In the genomic region with DNA sequence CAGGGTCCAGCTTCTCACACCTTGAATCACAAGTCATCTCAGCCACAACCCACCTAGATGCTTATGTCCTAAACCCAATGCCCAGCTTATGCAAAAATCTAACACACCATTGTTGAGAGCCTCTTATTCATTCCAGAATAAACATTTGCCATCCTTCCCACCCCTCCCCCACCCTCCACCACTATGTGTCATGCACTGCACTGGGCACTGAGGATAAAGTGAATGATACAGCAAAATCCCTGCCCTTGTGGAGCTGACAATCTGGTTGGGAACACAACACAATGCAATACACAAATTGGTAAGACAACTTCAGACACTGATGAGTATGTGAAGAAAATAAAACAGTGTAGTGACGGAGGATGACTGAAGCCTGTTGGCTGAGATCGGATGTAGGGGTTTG, we compare ENCODE assay signal across 13 cellular contexts. TPM values are rescaled to one million over a fixed set of nuclear protein-coding genes. Genes with fewer than 3 reads are reported as not detected.
DNase-seq lines count a peak whose midpoint lies in the region; ATAC-seq and TF ChIP-seq lines count a peak whose summit lies in the region.
"Had no signal": no experiment of that assay in that cellular context is flagged by ENCODE, and none has a peak within 500 bp of the region (broad histone marks: within the 10 kb centered on the region; RNA-seq: fewer than 3 reads in every experiment).

No MANE protein-coding gene starts in this region.

- POLR2A ChIA-PET in IMR-90 (lab: Charles Lee; ENCODE audit: unreplicated experiment), result no interaction called here

- H2AK9ac ChIP-seq in IMR-90 (replicated peaks; ENCODE audit: low read depth, low read length, poor library complexity), result peak overlapping the region; percentile 25

- TF ChIP-seq POLR2A in IMR-90 (IDR thresholded peaks at IDR 0.05; ENCODE audit: low read depth, low read length), result no peak

- H3K27me3 Mint-ChIP-seq in T-helper 2 cell treated with Interferon-gamma antibody and Interleukin-4, amounts not matched to agents 5 μg/mL and 100 μg/mL, for 36 hours (ENCODE audit: low read depth), result peaks cover 14% of the 10 kb centered on the region
- H3K27me3 Mint-ChIP-seq in endothelial cell (ENCODE audit: unreplicated experiment), result peaks cover 20% of the 10 kb centered on the region
- H3K27me3 Mint-ChIP-seq in nephron progenitor cell (ENCODE audit: low read depth, poor library complexity), result peaks cover 12% of the 10 kb centered on the region

- H3K23ac ChIP-seq in IMR-90 (ENCODE audit: low read depth, low read length), result no peak overlapping the region

- peak overlapping the region; percentile 74 for H3K4me3 Mint-ChIP-seq in T-helper 2 cell treated with Interferon-gamma antibody and Interleukin-4, amounts not matched to agents 5 μg/mL and 100 μg/mL, for 36 hours
- H3K4me3 Mint-ChIP-seq in endothelial cell (ENCODE audit: unreplicated experiment), result peak overlapping the region; percentile 95
- peak overlapping the region; percentile 85 for H3K4me3 Mint-ChIP-seq in nephron progenitor cell

- H4K5ac ChIP-seq in IMR-90 (ENCODE audit: low read depth, low read length), result no peak overlapping the region

- dilution Hi-C loops in IMR-90 (cut with HindIII; ENCODE audit: low sequenced_read_pairs, unreplicated experiment), result no loop called here

- no peak overlapping the region for H3K27ac Mint-ChIP-seq in T-helper 2 cell treated with Interferon-gamma antibody and Interleukin-4, amounts not matched to agents 5 μg/mL and 100 μg/mL, for 36 hours
- peak overlapping the region; percentile 45 for H3K27ac Mint-ChIP-seq in endothelial cell (ENCODE audit: unreplicated experiment)
- H3K27ac Mint-ChIP-seq in nephron progenitor cell, result no peak overlapping the region

- no peak overlapping the region for H2BK20ac ChIP-seq in IMR-90 (ENCODE audit: low read depth, low read length)

- no peak overlapping the region for H3K56ac ChIP-seq in IMR-90 (ENCODE audit: extremely low read depth, insufficient read depth, low read length)

- no peak overlapping the region for H3K14ac ChIP-seq in IMR-90 (replicated peaks; ENCODE audit: low read depth, low read length)

- in situ Hi-C loops in IMR-90 (cut with MboI; ENCODE audit: low sequenced_read_pairs), result no loop called here

- 80% methylated on average over 1 of the region's 2 CpGs; no CpG with 5 or more reads in 1 of the 2 experiments for WGBS in IMR-90 (ENCODE audit: extremely low coverage in 2 of 2, insufficient read length in 1 of 2), 2 experiments

- CTCF ChIA-PET in IMR-90 (lab: Yijun Ruan, JAX), result interaction anchor here (0.8 kb wide), 1 partner anchor 287 kb away, joined by 3 read pairs; no protein-coding TSS in a partner anchor

- H2AFZ ChIP-seq in IMR-90 (replicated peaks; ENCODE audit: low read length, poor library complexity), result peak overlapping the region; percentile 24

- no peaks in the 10 kb centered on the region for H3K36me3 ChIP-seq in IMR-90 (ENCODE audit: control insufficient read depth, insufficient read depth, low read length)
- H3K36me3 ChIP-seq: gastroesophageal sphincter had no signal

- 0 out of 2 replicates have a peak overlapping the region, but pooled peaks have one; percentile 36 for H3K4ac ChIP-seq in IMR-90 (ENCODE audit: low read depth, low read length)

- H3K4me1 ChIP-seq in IMR-90 (ENCODE audit: control insufficient read depth, insufficient read depth, low read length), result peaks cover 10% of the 10 kb centered on the region

- no peaks in the 10 kb centered on the region for H3K9me3 Mint-ChIP-seq in T-helper 2 cell treated with Interferon-gamma antibody and Interleukin-4, amounts not matched to agents 5 μg/mL and 100 μg/mL, for 36 hours
- H3K9me3 Mint-ChIP-seq in endothelial cell (ENCODE audit: unreplicated experiment), result no peaks in the 10 kb centered on the region
- H3K9me3 Mint-ChIP-seq in nephron progenitor cell, result no peaks in the 10 kb centered on the region

- intact Hi-C loops in IMR-90 (cut with micrococcal nuclease), result no loop called here

- H3K18ac ChIP-seq in IMR-90 (ENCODE audit: low read depth, low read length), result no peak overlapping the region

- H2BK120ac ChIP-seq in IMR-90 (ENCODE audit: low read depth, low read length), result no peak overlapping the region

- no peak overlapping the region for H4K91ac ChIP-seq in IMR-90 (ENCODE audit: insufficient read depth, low read depth, low read length)

- peaks cover 32% of the 10 kb centered on the region for H3K4me1 Mint-ChIP-seq in T-helper 2 cell treated with Interferon-gamma antibody and Interleukin-4, amounts not matched to agents 5 μg/mL and 100 μg/mL, for 36 hours (ENCODE audit: low read depth)
- peaks cover 57% of the 10 kb centered on the region for H3K4me1 Mint-ChIP-seq in endothelial cell (ENCODE audit: unreplicated experiment)
- peaks cover 38% of the 10 kb centered on the region for H3K4me1 Mint-ChIP-seq in nephron progenitor cell

- no peak overlapping the region for H3K4me2 ChIP-seq in IMR-90 (ENCODE audit: low read depth, low read length)

- no peaks in the 10 kb centered on the region for H3K27me3 ChIP-seq in IMR-90 (ENCODE audit: control insufficient read depth, insufficient read depth, low read length)
- H3K27me3 ChIP-seq: SJSA1 had no signal

- peaks cover 24 to 36% of the 10 kb centered on the region in 2 experiments for H3K79me1 ChIP-seq in IMR-90 (ENCODE audit: low read depth in 1 of 2, low read length in 2 of 2)

- peaks cover 20% of the 10 kb centered on the region; the same call in 1 of the 2 replicates for H4K20me1 ChIP-seq in IMR-90 (ENCODE audit: insufficient read depth, low read length)

- TF ChIP-seq CTCF in IMR-90 (conservative IDR thresholded peaks at IDR 0.05; ENCODE audit: low read depth, low read length), result no peak
- no peak for TF ChIP-seq CTCF in endothelial cell (IDR thresholded peaks at IDR 0.05; ENCODE audit: unreplicated experiment)
- no peak for TF ChIP-seq CTCF in nephron progenitor cell (IDR thresholded peaks at IDR 0.05)

- DNase-seq in T-helper 2 cell treated with Interferon-gamma antibody and Interleukin-4, amounts not matched to agents 5 μg/mL and 100 μg/mL, for 36 hours (ENCODE audit: low spot score), result no peak
- DNase-seq in T-helper 2 cell (no peak), IMR-90 (no peak), endothelial cell (ENCODE audit: low spot score) (no peak), nephron progenitor cell (no peak), OCI-M2 (lab: John Stamatoyannopoulos, UW; ENCODE audit: unreplicated experiment) (no peak), HPDE6-E6E7 (ENCODE audit: extremely low spot score) (no peak), NCI-H524 (lab: John Stamatoyannopoulos, UW) (no peak)
- DNase-seq: 8988T; stimulated activated CD4-positive, alpha-beta T cell treated with anti-CD3 and anti-CD28 coated beads, Interleukin-12 subunit alpha, Interleukin-12 subunit beta, amount 100 ng/mL, for 4 hours; substantia nigra had no signal

- peaks cover 17% of the 10 kb centered on the region for H3K9me1 ChIP-seq in IMR-90 (ENCODE audit: insufficient read depth, low read length)

- no peaks in the 10 kb centered on the region for H3K9me3 ChIP-seq in IMR-90 (ENCODE audit: control insufficient read depth, insufficient read depth, low read length)
- H3K9me3 ChIP-seq: gastroesophageal sphincter, SJSA1 had no signal

- no peak overlapping the region for H4K8ac ChIP-seq in IMR-90 (ENCODE audit: low read depth in 2 of 2, low read length in 2 of 2)

- no peak overlapping the region for H2BK5ac ChIP-seq in IMR-90 (ENCODE audit: low read depth, low read length, poor library complexity, severe bottlenecking)

- H3K36me3 Mint-ChIP-seq in T-helper 2 cell treated with Interferon-gamma antibody and Interleukin-4, amounts not matched to agents 5 μg/mL and 100 μg/mL, for 36 hours (ENCODE audit: low read depth), result no peaks in the 10 kb centered on the region
- H3K36me3 Mint-ChIP-seq in endothelial cell (ENCODE audit: low read depth, unreplicated experiment) (peaks cover 12% of the 10 kb centered on the region), nephron progenitor cell (ENCODE audit: low read depth) (no peaks in the 10 kb centered on the region)

- no peak overlapping the region for H3K9ac ChIP-seq in IMR-90 (ENCODE audit: low read depth, low read length)

- peak overlapping the region; percentile 13; the same call in 1 of the 2 replicates for H2AK5ac ChIP-seq in IMR-90 (ENCODE audit: low read depth, low read length)

- no peak for ATAC-seq in IMR-90 (ENCODE audit: low read depth)
- ATAC-seq: gastroesophageal sphincter had no signal

- no peak overlapping the region for H2BK15ac ChIP-seq in IMR-90 (ENCODE audit: low read depth, low read length)

- no peak for TF ChIP-seq RAD21 in IMR-90 (IDR thresholded peaks at IDR 0.05; ENCODE audit: low read length)

- H3K27ac ChIP-seq in IMR-90 (ENCODE audit: insufficient read depth, low read length), result no peak overlapping the region
- H3K27ac ChIP-seq: gastroesophageal sphincter had no signal

- BruUV-seq in IMR-90 (replicated peaks; lab: Mats Ljungman, UMichigan), result no TSS peak

- H3K4me3 ChIP-seq in IMR-90 (ENCODE audit: insufficient read depth, low read depth, low read length), result no peak overlapping the region
- H3K4me3 ChIP-seq: gastroesophageal sphincter, SJSA1 had no signal

TF ChIP-seq in IMR-90, 13 proteins besides CTCF, POLR2A, EP300 and RAD21:
- TF ChIP-seq CHD1 (IDR thresholded peaks at IDR 0.05; ENCODE audit: low read depth, low read length), result no peak
- no peak for TF ChIP-seq RFX5 (IDR thresholded peaks at IDR 0.05; ENCODE audit: low read depth, low read length)
- no peak for TF ChIP-seq BHLHE40 (IDR thresholded peaks at IDR 0.05; ENCODE audit: low read depth, low read length)
- peak; percentile 20; the same call in 1 of the 2 replicates for TF ChIP-seq NFE2L2 (IDR thresholded peaks at IDR 0.05; ENCODE audit: low read depth, low read length)

RNA-seq across cellular contexts. Expression of a gene that starts 1.4 kb away (rescaled TPM):
- total RNA-seq in IMR-90 (2012; rRNA removed), result 58.4 and 67.2 TPM in 2 replicates
- 32.5 and 34.4 TPM in 2 replicates for polyA plus RNA-seq in IMR-90 (2012; rRNA removed)
- polyA plus RNA-seq in IMR-90 (2012; cell fraction: cytosol; rRNA removed), result 23.4 and 23.7 TPM in 2 replicates
- 5.7 and 6.9 TPM in 2 replicates for polyA plus RNA-seq in IMR-90 (2012; cell fraction: nucleus; rRNA removed; ENCODE audit: low replicate concordance)
- total RNA-seq in endothelial cell (ENCODE audit: unreplicated experiment), result 51.2 TPM

RNA-seq across cellular contexts. Expression of a gene that starts 18.3 kb away (rescaled TPM):
- total RNA-seq in IMR-90 (2012; rRNA removed) (6.1 and 11.4 TPM in 2 replicates), endothelial cell (ENCODE audit: unreplicated experiment) (20.8 TPM)
- 10.9 and 13.4 TPM in 2 replicates for polyA plus RNA-seq in IMR-90 (2012; rRNA removed)
- 9.3 and 11.2 TPM in 2 replicates for polyA plus RNA-seq in IMR-90 (2012; cell fraction: cytosol; rRNA removed)
- polyA plus RNA-seq in IMR-90 (2012; cell fraction: nucleus; rRNA removed; ENCODE audit: low replicate concordance), result 40.1 and 40.5 TPM in 2 replicates

RNA-seq across cellular contexts. Expression of a gene that starts 48.6 kb away (rescaled TPM):
- total RNA-seq in IMR-90 (2012; rRNA removed), result 1.1 TPM in 2 replicates
- 6.1 and 6.6 TPM in 2 replicates for polyA plus RNA-seq in IMR-90 (2012; rRNA removed)
- 4.6 and 7.1 TPM in 2 replicates for polyA plus RNA-seq in IMR-90 (2012; cell fraction: cytosol; rRNA removed)
- 10.1 and 18.5 TPM in 2 replicates for polyA plus RNA-seq in IMR-90 (2012; cell fraction: nucleus; rRNA removed; ENCODE audit: low replicate concordance)
- total RNA-seq in endothelial cell (ENCODE audit: unreplicated experiment), result 7.0 TPM
